Comparison of ENCODE assay signal across 9 cellular contexts in the genomic region with DNA sequence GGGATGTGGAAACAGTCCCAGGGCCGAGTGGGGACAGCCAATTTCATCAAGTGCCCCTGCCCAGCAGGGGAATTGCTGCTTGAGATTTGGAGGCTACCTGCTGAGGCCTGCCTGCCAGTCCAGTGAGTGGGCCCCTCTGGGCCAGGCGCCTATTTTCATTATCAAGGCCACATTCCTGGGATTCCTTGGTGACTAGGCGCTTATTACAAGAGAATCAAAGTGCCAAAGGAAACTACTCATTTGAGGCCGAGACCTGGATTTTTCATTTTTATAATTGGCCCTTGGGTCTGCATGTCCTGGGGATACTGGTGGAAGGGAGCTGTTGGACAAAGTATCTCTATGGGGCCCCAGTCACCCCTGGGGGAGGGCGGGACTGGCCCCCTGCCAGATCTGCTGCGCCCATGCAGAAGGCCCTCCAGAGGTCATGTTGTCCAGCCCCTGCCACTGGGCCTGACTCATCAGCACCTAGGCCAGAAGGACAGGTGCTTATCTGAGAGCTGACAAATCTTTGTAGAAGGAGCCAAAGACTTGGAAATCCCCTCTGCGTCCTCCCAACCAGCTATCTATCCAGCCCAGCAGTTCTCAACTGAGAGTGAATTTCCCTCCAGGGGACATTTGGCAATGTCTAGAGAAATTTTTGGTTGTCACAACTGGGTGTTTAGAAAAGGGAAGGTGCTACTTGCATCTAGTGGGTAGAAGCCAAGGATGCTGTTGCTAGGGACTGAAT. TPM values are rescaled to one million over a fixed set of nuclear protein-coding genes. Genes with fewer than 3 reads are reported as not detected.
A peak's percentile ranks its signal among the peaks of the same experiment; 100 is the strongest.
DNase-seq lines count a peak whose midpoint lies in the region; ATAC-seq, FAIRE-seq and TF ChIP-seq lines count a peak whose summit lies in the region.
"Had no signal": no experiment of that assay in that cellular context is flagged by ENCODE, and none has a peak within 500 bp of the region (broad histone marks: within the 10 kb centered on the region; RNA-seq: fewer than 3 reads in every experiment).

No MANE protein-coding gene starts in this region.

- no peak for ATAC-seq in naive thymus-derived CD4-positive, alpha-beta T cell

- DNase-seq in GM18507 (ENCODE audit: extremely low spot score, insufficient read length, low read depth) (no peak), HS-5 (ENCODE audit: low read depth) (peak; percentile 90), coronary artery (ENCODE audit: low spot score) (peak; percentile 77), occipital lobe (lab: John Stamatoyannopoulos, UW) (peak; percentile 15), midbrain (lab: John Stamatoyannopoulos, UW) (no peak)
- DNase-seq in activated CD4-positive, alpha-beta T cell treated with anti-CD3 and anti-CD28 coated beads for 1 hour, result no peak
- no peak for DNase-seq in NK-92 treated with Interleukin-12 subunit alpha and Interleukin-12 subunit beta, amount 100 ng/mL, for 24 hours (lab: John Stamatoyannopoulos, UW)
- DNase-seq in naive thymus-derived CD4-positive, alpha-beta T cell, result no peak

- H3K36me3 ChIP-seq in naive thymus-derived CD4-positive, alpha-beta T cell (ENCODE audit: control insufficient read depth in 2 of 3, insufficient read depth in 3 of 3, low read length in 3 of 3), result no peaks in the 10 kb centered on the region

- no peaks in the 10 kb centered on the region for H3K4me1 ChIP-seq in naive thymus-derived CD4-positive, alpha-beta T cell (ENCODE audit: control insufficient read depth in 2 of 2, insufficient read depth in 2 of 2, low read length in 2 of 2)

- TF ChIP-seq CTCF in coronary artery (IDR thresholded peaks at IDR 0.05), result no peak

- H3K27me3 Mint-ChIP-seq in naive thymus-derived CD4-positive, alpha-beta T cell, result no peaks in the 10 kb centered on the region

- CTCF ChIA-PET in naive thymus-derived CD4-positive, alpha-beta T cell (lab: Charles Lee), result interaction anchor here (0.6 kb wide), 1 partner anchor 14 kb away, joined by 3 read pairs; no protein-coding TSS in a partner anchor

- no peaks in the 10 kb centered on the region for H3K9me3 ChIP-seq in naive thymus-derived CD4-positive, alpha-beta T cell (ENCODE audit: control insufficient read depth in 2 of 3, low read length in 3 of 3)

- H3K27ac Mint-ChIP-seq in naive thymus-derived CD4-positive, alpha-beta T cell, result no peak overlapping the region

- H3K36me3 Mint-ChIP-seq in naive thymus-derived CD4-positive, alpha-beta T cell, result no peaks in the 10 kb centered on the region

- no peaks in the 10 kb centered on the region for H3K4me1 Mint-ChIP-seq in naive thymus-derived CD4-positive, alpha-beta T cell

- peak overlapping the region; percentile 19 to 81 for H3K27ac ChIP-seq in coronary artery
- no peak overlapping the region for H3K27ac ChIP-seq in naive thymus-derived CD4-positive, alpha-beta T cell (ENCODE audit: low read depth, low read length)

- no peaks in the 10 kb centered on the region for H3K27me3 ChIP-seq in naive thymus-derived CD4-positive, alpha-beta T cell (ENCODE audit: control insufficient read depth in 2 of 2, insufficient read depth in 2 of 2, low read length in 2 of 2)

- H3K9me3 Mint-ChIP-seq in naive thymus-derived CD4-positive, alpha-beta T cell, result no peaks in the 10 kb centered on the region

- POLR2A ChIA-PET in naive thymus-derived CD4-positive, alpha-beta T cell (lab: Charles Lee), result no interaction called here

- FAIRE-seq in GM18507 (lab: Jason Lieb, UNC), result peak; percentile 59

- intact Hi-C loops in naive thymus-derived CD4-positive, alpha-beta T cell (cut with micrococcal nuclease), result no loop called here

- H3K4me3 ChIP-seq in coronary artery, result no peak overlapping the region
- no peak overlapping the region for H3K4me3 ChIP-seq in naive thymus-derived CD4-positive, alpha-beta T cell (ENCODE audit: low read length)

- no peak overlapping the region for H3K4me3 Mint-ChIP-seq in naive thymus-derived CD4-positive, alpha-beta T cell

RNA-seq across cellular contexts. Expression of gene FOXI1, which starts 45.6 kb away (rescaled TPM):
- not detected for total RNA-seq in occipital lobe
- total RNA-seq in naive thymus-derived CD4-positive, alpha-beta T cell, result under 1 TPM in 2 of 5 experiments, not detected in 3; 0.13 to 0.29 TPM
- not detected for polyA plus RNA-seq in naive thymus-derived CD4-positive, alpha-beta T cell
- polyA plus RNA-seq: esophagus had no signal

Comparison
In these comparisons a context has a peak if more than half of its experiments do, and no peak if none do; other contexts are left out.
1. DNase-seq: peak in HS-5 (single experiment), coronary artery (single experiment) and occipital lobe (single experiment); none in GM18507 (single experiment), activated CD4-positive, alpha-beta T cell treated with anti-CD3 and anti-CD28 coated beads for 1 hour (single experiment), midbrain (single experiment), NK-92 treated with Interleukin-12 subunit alpha and Interleukin-12 subunit beta, amount 100 ng/mL, for 24 hours (single experiment) and naive thymus-derived CD4-positive, alpha-beta T cell (0 of 9).